9 cellular contexts compared by ENCODE assay signal in the genomic region with DNA sequence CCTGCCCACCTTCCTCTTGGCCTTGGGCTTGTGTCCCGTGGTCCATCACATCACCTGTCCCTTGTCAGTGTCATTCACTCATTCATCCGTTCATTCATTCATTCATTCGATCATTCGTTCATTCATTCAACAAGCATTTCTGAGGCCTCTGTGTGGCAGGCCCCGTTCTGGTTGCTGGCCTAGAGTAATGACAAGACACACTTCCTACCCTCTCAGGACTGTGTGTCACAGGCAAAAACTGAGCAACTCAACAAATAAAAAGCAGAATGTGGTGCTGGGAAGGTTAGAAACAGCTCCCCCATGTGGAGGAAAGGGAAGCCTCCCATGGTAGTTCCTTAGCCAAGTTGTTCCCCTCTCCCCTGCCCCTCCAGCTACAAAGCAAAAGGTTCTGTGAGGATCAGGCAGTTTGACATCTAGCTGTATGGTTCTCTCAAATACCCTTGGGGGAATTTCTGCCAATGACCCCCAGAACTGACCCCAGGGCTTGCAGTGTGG. TPM values are rescaled to one million over a fixed set of nuclear protein-coding genes. Genes with fewer than 3 reads are reported as not detected.
DNase-seq lines count a peak whose midpoint lies in the region; ATAC-seq lines count a peak whose summit lies in the region.
"Had no signal": no experiment of that assay in that cellular context is flagged by ENCODE, and none has a peak within 500 bp of the region (broad histone marks: within the 10 kb centered on the region; RNA-seq: fewer than 3 reads in every experiment).

No MANE protein-coding gene starts in this region.

- H3K9me3 Mint-ChIP-seq in activated T-helper 17 cell treated with anti-CD3 and anti-CD28 coated beads, Interleukin-2, amount 50 U/mL, for 72 hours: no peaks in the 10 kb centered on the region
- peaks cover 0 to 2% (median 0%) of the 10 kb centered on the region in 5 donors for H3K9me3 Mint-ChIP-seq in CD8-positive, alpha-beta memory T cell

- H3K4me3 Mint-ChIP-seq in activated T-helper 17 cell treated with anti-CD3 and anti-CD28 coated beads, Interleukin-2, amount 50 U/mL, for 72 hours: no peak overlapping the region
- no peak overlapping the region for H3K4me3 Mint-ChIP-seq in CD8-positive, alpha-beta memory T cell

- H3K4me1 Mint-ChIP-seq in activated T-helper 17 cell treated with anti-CD3 and anti-CD28 coated beads, Interleukin-2, amount 50 U/mL, for 72 hours: no peaks in the 10 kb centered on the region
- H3K4me1 Mint-ChIP-seq in CD8-positive, alpha-beta memory T cell: no peaks in the 10 kb centered on the region

- H3K4ac ChIP-seq in mesenchymal stem cell (ENCODE audit: low read depth in 1 of 2, low read length in 2 of 2): no peak overlapping the region

- H3K27ac ChIP-seq in mesenchymal stem cell (ENCODE audit: low read length, poor library complexity, severe bottlenecking): no peak overlapping the region
- no peak overlapping the region for H3K27ac ChIP-seq in CD8-positive, alpha-beta memory T cell (ENCODE audit: low read depth, low read length)

- H2BK15ac ChIP-seq in mesenchymal stem cell (ENCODE audit: low read depth, poor library complexity, severe bottlenecking): no peak overlapping the region

- H3K23ac ChIP-seq in mesenchymal stem cell (ENCODE audit: low read length in 2 of 2): no peak overlapping the region

- ATAC-seq in activated T-helper 17 cell treated with anti-CD3 and anti-CD28 coated beads, Interleukin-2, amount 50 U/mL, for 72 hours (replicated peaks): peak; percentile 23
- ATAC-seq in sciatic nerve: no peak

- POLR2A ChIA-PET in CD8-positive, alpha-beta memory T cell (lab: Charles Lee): no interaction called here

- H2AK5ac ChIP-seq in mesenchymal stem cell (ENCODE audit: low read length, severe bottlenecking): no peak overlapping the region

- H2BK5ac ChIP-seq in mesenchymal stem cell (ENCODE audit: low read depth, low read length, poor library complexity, severe bottlenecking): no peak overlapping the region

- no peaks in the 10 kb centered on the region for H3K36me3 Mint-ChIP-seq in activated T-helper 17 cell treated with anti-CD3 and anti-CD28 coated beads, Interleukin-2, amount 50 U/mL, for 72 hours (ENCODE audit: low read depth)
- H3K36me3 Mint-ChIP-seq in CD8-positive, alpha-beta memory T cell: no peaks in the 10 kb centered on the region

- H3K27me3 Mint-ChIP-seq in activated T-helper 17 cell treated with anti-CD3 and anti-CD28 coated beads, Interleukin-2, amount 50 U/mL, for 72 hours: no peaks in the 10 kb centered on the region
- no peaks in the 10 kb centered on the region for H3K27me3 Mint-ChIP-seq in CD8-positive, alpha-beta memory T cell

- H3K36me3 ChIP-seq in mesenchymal stem cell (ENCODE audit: control insufficient read depth in 1 of 2, insufficient read depth in 2 of 2, low read depth in 1 of 2, low read length in 2 of 2): peaks cover 17 to 30% of the 10 kb centered on the region in 2 experiments
- no peaks in the 10 kb centered on the region for H3K36me3 ChIP-seq in CD8-positive, alpha-beta memory T cell (ENCODE audit: insufficient read depth, low read length)

- no peak overlapping the region for H3K9ac ChIP-seq in mesenchymal stem cell (ENCODE audit: low read length)

- no peak overlapping the region for H4K91ac ChIP-seq in mesenchymal stem cell (ENCODE audit: low read length)

- no peak overlapping the region for H3K27ac Mint-ChIP-seq in activated T-helper 17 cell treated with anti-CD3 and anti-CD28 coated beads, Interleukin-2, amount 50 U/mL, for 72 hours
- H3K27ac Mint-ChIP-seq in CD8-positive, alpha-beta memory T cell: no peak overlapping the region

- H3K4me3 ChIP-seq in mesenchymal stem cell (ENCODE audit: insufficient read depth in 1 of 2, low read depth in 1 of 2, low read length in 2 of 2): no peak overlapping the region
- H3K4me3 ChIP-seq in CD8-positive, alpha-beta memory T cell (ENCODE audit: low read length): no peak overlapping the region

- no peak overlapping the region for H4K8ac ChIP-seq in mesenchymal stem cell (ENCODE audit: low read length)

- 96% methylated on average over 5 of the region's 5 CpGs for WGBS in mesenchymal stem cell

- H3K27me3 ChIP-seq in mesenchymal stem cell (ENCODE audit: control insufficient read depth in 1 of 2, insufficient read depth in 1 of 2, low read length in 2 of 2): no peaks in the 10 kb centered on the region
- no peaks in the 10 kb centered on the region for H3K27me3 ChIP-seq in CD8-positive, alpha-beta memory T cell (ENCODE audit: insufficient read depth, low read length, poor library complexity, severe bottlenecking)

- intact Hi-C loops in sciatic nerve (cut with DNase I): no loop called here

- CTCF ChIA-PET in CD8-positive, alpha-beta memory T cell (lab: Charles Lee): interaction anchor here (1.4 to 2.1 kb wide), 2 partner anchors 11 to 53 kb away, joined by 4 to 6 read pairs; no protein-coding TSS in a partner anchor

- no peak overlapping the region for H2BK120ac ChIP-seq in mesenchymal stem cell (ENCODE audit: low read depth, low read length)

- H2BK12ac ChIP-seq in mesenchymal stem cell (ENCODE audit: low read length in 2 of 2): no peak overlapping the region

- DNase-seq in EH (ENCODE audit: low read depth) (peak; percentile 43), Kasumi-1 (lab: John Stamatoyannopoulos, UW) (peak; percentile 74 to 76), mesenchymal stem cell (peak; percentile 42), sciatic nerve (ENCODE audit: low spot score) (no peak), NCI-H2171 (lab: John Stamatoyannopoulos, UW) (no peak), midbrain (lab: John Stamatoyannopoulos, UW) (no peak)
- DNase-seq in CD8-positive, alpha-beta memory T cell: no peak
- DNase-seq: effector CD4-positive, alpha-beta T cell had no signal

- H3K18ac ChIP-seq in mesenchymal stem cell (ENCODE audit: low read depth in 1 of 2, low read length in 2 of 2): no peak overlapping the region

- no peak overlapping the region for H3K4me2 ChIP-seq in mesenchymal stem cell (ENCODE audit: low read length, poor library complexity, severe bottlenecking)

- peaks cover 5% of the 10 kb centered on the region for H3K79me1 ChIP-seq in mesenchymal stem cell (replicated peaks; ENCODE audit: low read length, poor library complexity, severe bottlenecking)

- H3K14ac ChIP-seq in mesenchymal stem cell (ENCODE audit: low read length in 2 of 2): no peak overlapping the region

- no peaks in the 10 kb centered on the region for H3K9me3 ChIP-seq in mesenchymal stem cell (ENCODE audit: control insufficient read depth, low read length)
- no peaks in the 10 kb centered on the region for H3K9me3 ChIP-seq in CD8-positive, alpha-beta memory T cell (ENCODE audit: low read length)

- no peak overlapping the region for H2AFZ ChIP-seq in mesenchymal stem cell (ENCODE audit: low read depth, low read length)

- peaks cover 12% of the 10 kb centered on the region for H3K4me1 ChIP-seq in mesenchymal stem cell (ENCODE audit: control insufficient read depth, insufficient read depth, low read depth, low read length)
- H3K4me1 ChIP-seq in CD8-positive, alpha-beta memory T cell (ENCODE audit: insufficient read depth, low read length): no peaks in the 10 kb centered on the region

RNA-seq across cellular contexts. Expression of gene OMP, which starts 1.6 kb away (rescaled TPM):
- total RNA-seq in activated T-helper 17 cell treated with anti-CD3 and anti-CD28 coated beads, Interleukin-2, amount 50 U/mL, for 72 hours: not detected
- 0.19 TPM for polyA plus RNA-seq in mesenchymal stem cell (2013, experiment 1 of 2)
- polyA plus RNA-seq in mesenchymal stem cell (2013, experiment 2 of 2): not detected
- 2.8 TPM for total RNA-seq in sciatic nerve
- total RNA-seq in CD8-positive, alpha-beta memory T cell: not detected
- polyA plus RNA-seq in CD8-positive, alpha-beta memory T cell: not detected

RNA-seq across cellular contexts. Expression of gene MYO7A, which starts 27.0 kb away (rescaled TPM):
- total RNA-seq in activated T-helper 17 cell treated with anti-CD3 and anti-CD28 coated beads, Interleukin-2, amount 50 U/mL, for 72 hours: 1 to 10 TPM in 1 of 2 donors, under 1 TPM in 1; 0.95 to 4.0 TPM
- polyA plus RNA-seq in mesenchymal stem cell (2013, experiment 1 of 2): 0.04 TPM
- polyA plus RNA-seq in mesenchymal stem cell (2013, experiment 2 of 2): 0.03 TPM
- total RNA-seq in sciatic nerve: 16.7 TPM
- total RNA-seq in CD8-positive, alpha-beta memory T cell: under 1 TPM; 0.20 to 0.31 TPM
- polyA plus RNA-seq in CD8-positive, alpha-beta memory T cell: 0.06 TPM

RNA-seq across cellular contexts. Expression of gene CAPN5, which starts 34.3 kb away (rescaled TPM):
- total RNA-seq in activated T-helper 17 cell treated with anti-CD3 and anti-CD28 coated beads, Interleukin-2, amount 50 U/mL, for 72 hours: under 1 TPM; 0.19 to 0.93 TPM
- 26.0 TPM for polyA plus RNA-seq in mesenchymal stem cell (2013, experiment 1 of 2)
- 25.0 TPM for polyA plus RNA-seq in mesenchymal stem cell (2013, experiment 2 of 2)
- total RNA-seq in sciatic nerve: 20.1 TPM
- total RNA-seq in CD8-positive, alpha-beta memory T cell: 1 to 10 TPM in 1 of 2 experiments, under 1 TPM in 1; 0.78 to 1.1 TPM
- polyA plus RNA-seq in CD8-positive, alpha-beta memory T cell: 3.4 TPM

Comparison
In these comparisons a context has a peak if more than half of its experiments do, and no peak if none do; other contexts are left out.
1. DNase-seq: peak in EH (single experiment), Kasumi-1 (2 of 2) and mesenchymal stem cell (single experiment); none in sciatic nerve (single experiment), NCI-H2171 (single experiment), CD8-positive, alpha-beta memory T cell (0 of 5) and midbrain (single experiment).
2. RNA of gene CAPN5, which starts 34.3 kb away (total RNA-seq): 20.1 TPM in sciatic nerve (single experiment); 0.78 to 1.1 TPM in CD8-positive, alpha-beta memory T cell and 0.19 to 0.93 TPM in activated T-helper 17 cell treated with anti-CD3 and anti-CD28 coated beads, Interleukin-2, amount 50 U/mL, for 72 hours; every median in the first group is over 10 times any median in the second.